Comparison of ENCODE assay signal across 14 cellular contexts in genomic region chr18:58861853-58862252, GRCh38. TPM values are rescaled to one million over a fixed set of nuclear protein-coding genes. Genes with fewer than 3 reads are reported as not detected.
DNase-seq lines count a peak whose midpoint lies in the region; ATAC-seq and TF ChIP-seq lines count a peak whose summit lies in the region.
"Had no signal": no experiment of that assay in that cellular context is flagged by ENCODE, and none has a peak within 500 bp of the region (broad histone marks: within the 10 kb centered on the region; RNA-seq: fewer than 3 reads in every experiment).

No MANE protein-coding gene starts in this region.

- peaks cover 4% of the 10 kb centered on the region for H3K27me3 Mint-ChIP-seq in nephron (ENCODE audit: low read depth)

- no peak for TF ChIP-seq CTCF in left ventricle myocardium inferior (IDR thresholded peaks at IDR 0.05; ENCODE audit: borderline replicate concordance)
- TF ChIP-seq CTCF in ascending aorta (IDR thresholded peaks at IDR 0.05), result no peak
- no peak for TF ChIP-seq CTCF in nephron (IDR thresholded peaks at IDR 0.05; ENCODE audit: unreplicated experiment in 3 of 3)
- TF ChIP-seq CTCF in uterus (IDR thresholded peaks at IDR 0.05), result no peak

- peak overlapping the region; percentile 73 for H3K4me3 ChIP-seq in left ventricle myocardium inferior
- H3K4me3 ChIP-seq in ascending aorta, result peak overlapping the region in 1 of 2 donors; percentile 69
- H3K4me3 ChIP-seq in uterus, result no peak overlapping the region
- H3K4me3 ChIP-seq: colonic mucosa, K562 had no signal

- H3K9me3 Mint-ChIP-seq in nephron, result no peaks in the 10 kb centered on the region

- TF ChIP-seq POLR2A in uterus (IDR thresholded peaks at IDR 0.05), result no peak

- H3K9me3 ChIP-seq in left ventricle myocardium inferior (replicated peaks) (no peaks in the 10 kb centered on the region), ascending aorta (no peaks in the 10 kb centered on the region), uterus (no peaks in the 10 kb centered on the region)
- H3K9me3 ChIP-seq: colonic mucosa had no signal

- H3K4me1 Mint-ChIP-seq in nephron, result peaks cover 73% of the 10 kb centered on the region

- no peaks in the 10 kb centered on the region for H3K27me3 ChIP-seq in left ventricle myocardium inferior (ENCODE audit: low read depth)
- no peaks in the 10 kb centered on the region for H3K27me3 ChIP-seq in ascending aorta
- H3K27me3 ChIP-seq in uterus, result no peaks in the 10 kb centered on the region
- H3K27me3 ChIP-seq: colonic mucosa had no signal

- peak overlapping the region; percentile 58 to 88 (median 86) for H3K4me3 Mint-ChIP-seq in nephron

- H3K27ac ChIP-seq in left ventricle myocardium inferior (replicated peaks), result peak overlapping the region; percentile 99
- peak overlapping the region; percentile 99 to 100 for H3K27ac ChIP-seq in ascending aorta
- H3K27ac ChIP-seq in uterus, result peak overlapping the region; percentile 95 to 99

- H3K4me1 ChIP-seq in left ventricle myocardium inferior (peaks cover 77% of the 10 kb centered on the region), ascending aorta (peaks cover 10 to 64% of the 10 kb centered on the region in 2 donors), uterus (peaks cover 5 to 16% of the 10 kb centered on the region in 2 donors)
- H3K4me1 ChIP-seq: colonic mucosa had no signal

- no peak for DNase-seq in left ventricle myocardium inferior
- DNase-seq in cardiac septum (ENCODE audit: low spot score), result no peak
- DNase-seq in ascending aorta (ENCODE audit: low spot score in 2 of 2), result no peak
- no peak for DNase-seq in uterus
- no peak for DNase-seq in GM19238 (ENCODE audit: insufficient read length, low spot score)
- no peak for DNase-seq in stimulated activated CD4-positive, alpha-beta T cell treated with anti-CD3 and anti-CD28 coated beads, Interleukin-4, amount 100 ng/mL, for 24 hours
- DNase-seq: activated gamma-delta T cell; AML-193; colonic mucosa; NCI-H226; stimulated activated CD4-positive, alpha-beta T cell treated with anti-CD3 and anti-CD28 coated beads, Interleukin-15, amount 100 ng/mL, for 24 hours had no signal

- intact Hi-C loops in left ventricle myocardium inferior (cut with micrococcal nuclease), result loop anchor here (10.0 kb wide), 1 partner anchor 203 kb away; no protein-coding TSS in a partner anchor
- intact Hi-C loops in cardiac septum (cut with DNase I), result loop anchor here (5.0 kb wide), 1 partner anchor 75 kb away; no protein-coding TSS in a partner anchor
- intact Hi-C loops in ascending aorta (cut with DNase I), result loop anchor here (5.0 kb wide), 1 partner anchor 130 kb away; no protein-coding TSS in a partner anchor
- intact Hi-C loops in uterus (cut with DNase I; ENCODE audit: low total_unique reads), result no loop called here

- peak overlapping the region; percentile 100 for H3K27ac Mint-ChIP-seq in nephron

- H3K36me3 ChIP-seq in left ventricle myocardium inferior (no peaks in the 10 kb centered on the region), ascending aorta (peaks cover 0 to 3% of the 10 kb centered on the region in 2 donors), uterus (no peaks in the 10 kb centered on the region)
- H3K36me3 ChIP-seq: colonic mucosa had no signal

- no peak for ATAC-seq in HG03095 (IDR thresholded peaks at IDR 0.05; ENCODE audit: unreplicated experiment)
- ATAC-seq: K562 had no signal

- H3K36me3 Mint-ChIP-seq in nephron (ENCODE audit: low read depth), result peaks cover 15% of the 10 kb centered on the region

RNA-seq across cellular contexts. Expression of gene ZNF532, which starts 2.8 kb away (rescaled TPM):
- total RNA-seq in left ventricle myocardium inferior, result 59.3 TPM
- total RNA-seq in cardiac septum, result 71.8 TPM
- total RNA-seq in ascending aorta, result 161 TPM
- 100 to 1,000 TPM in 2 of 4 donors, 10 to 100 TPM in 2; 32.4 to 174 (median 127) TPM for total RNA-seq in uterus
